Comparison of ENCODE assay signal across 15 cellular contexts in the genomic region with DNA sequence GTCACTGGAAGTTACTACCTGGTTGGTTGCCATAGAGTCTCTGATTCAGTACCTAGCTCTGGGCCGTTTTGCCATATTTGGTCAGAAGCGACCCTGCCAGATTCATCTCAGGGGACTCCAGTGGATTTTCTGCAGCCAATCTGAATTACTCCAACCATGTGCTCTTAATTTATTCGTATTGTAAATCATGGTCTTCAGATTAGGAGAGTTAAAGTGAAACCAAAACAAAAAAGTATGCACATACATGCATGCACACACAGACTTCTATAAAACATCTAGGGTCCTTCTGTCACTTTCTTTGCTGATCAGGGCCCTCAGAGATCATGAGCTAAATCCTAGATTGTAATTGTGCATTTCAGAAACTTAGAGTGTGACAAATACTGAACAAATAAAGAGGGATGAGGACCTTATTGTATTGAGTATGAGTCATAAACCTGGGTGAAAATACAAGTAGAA.
DNase-seq lines count a peak whose midpoint lies in the region; ATAC-seq and TF ChIP-seq lines count a peak whose summit lies in the region.
"Had no signal": no experiment of that assay in that cellular context is flagged by ENCODE, and none has a peak within 500 bp of the region (broad histone marks: within the 10 kb centered on the region; RNA-seq: fewer than 3 reads in every experiment).

No MANE protein-coding gene starts in this region.

- H3K9me3 ChIP-seq in MM.1S (replicated peaks; ENCODE audit: insufficient read depth, low read length) = no peaks in the 10 kb centered on the region
- H3K9me3 ChIP-seq: colonic mucosa, lower lobe of right lung had no signal

- no peaks in the 10 kb centered on the region for H3K9me2 ChIP-seq in MM.1S (replicated peaks; ENCODE audit: insufficient read depth, low read length)

- no peak overlapping the region for H3K27ac ChIP-seq in MM.1S (ENCODE audit: low read length)
- H3K27ac ChIP-seq: colonic mucosa, lower lobe of right lung had no signal

- TF ChIP-seq CTCF in MM.1S (IDR thresholded peaks at IDR 0.05; ENCODE audit: low read length) (no peak), cardiac fibroblast (IDR thresholded peaks at IDR 0.05; ENCODE audit: low read depth, low read length) (no peak)

- H3K79me2 ChIP-seq in MM.1S (ENCODE audit: low read length) = no peaks in the 10 kb centered on the region

- H3K4me2 ChIP-seq in MM.1S (ENCODE audit: low read depth, low read length) = peak overlapping the region; percentile 70

- POLR2A ChIA-PET in activated naive CD8-positive, alpha-beta T cell treated with anti-CD3 and anti-CD28 coated beads, Interleukin-2, amount 10 ng/mL, durations not matched to agents 7 days and 5 days (lab: Charles Lee) = no interaction called here

- H3K4me3 ChIP-seq in MM.1S (ENCODE audit: low read length) = peak overlapping the region; percentile 51
- no peak overlapping the region for H3K4me3 ChIP-seq in cardiac fibroblast (replicated peaks in 1 of 2; ENCODE audit: low read depth in 2 of 2, low read length in 2 of 2)
- H3K4me3 ChIP-seq: colonic mucosa, lower lobe of right lung had no signal

- no peaks in the 10 kb centered on the region for H3K27me3 ChIP-seq in MM.1S (replicated peaks; ENCODE audit: insufficient read depth, low read length)
- H3K27me3 ChIP-seq: colonic mucosa had no signal

- H2AFZ ChIP-seq in MM.1S (ENCODE audit: low read length) = peak overlapping the region; percentile 72

- H3K4me3 Mint-ChIP-seq in activated naive CD8-positive, alpha-beta T cell treated with anti-CD3 and anti-CD28 coated beads, Interleukin-2, amount 10 ng/mL, durations not matched to agents 7 days and 5 days = peak overlapping the region; percentile 21
- H3K4me3 Mint-ChIP-seq in activated naive CD8-positive, alpha-beta T cell treated with anti-CD3 and anti-CD28 coated beads, Interleukin-2, amount 50 U/mL, for 24 hours = no peak overlapping the region
- H3K4me3 Mint-ChIP-seq: stimulated activated naive CD8-positive, alpha-beta T cell treated with anti-CD3 and anti-CD28 coated beads, Interleukin-15, amount 100 ng/mL, for 72 hours; T-helper 1 cell treated with Interleukin-12 subunit alpha and Interleukin-12 subunit beta and Interleukin-4 antibody, amounts not matched to agents 30 μg/mL and 1 μg/mL, for 36 hours had no signal

- no peak for ATAC-seq in activated naive CD8-positive, alpha-beta T cell treated with anti-CD3 and anti-CD28 coated beads, Interleukin-2, amount 10 ng/mL, durations not matched to agents 7 days and 5 days (ENCODE audit: low read depth)
- no peak for ATAC-seq in activated naive CD8-positive, alpha-beta T cell treated with anti-CD3 and anti-CD28 coated beads, Interleukin-2, amount 50 U/mL, for 24 hours
- ATAC-seq in GM21447 (IDR thresholded peaks at IDR 0.05; ENCODE audit: unreplicated experiment) = no peak
- ATAC-seq: lower lobe of right lung; stimulated activated naive CD8-positive, alpha-beta T cell treated with anti-CD3 and anti-CD28 coated beads, Interleukin-15, amount 100 ng/mL, for 72 hours had no signal

- H4K20me1 ChIP-seq in MM.1S (ENCODE audit: insufficient read depth, low read length) = no peaks in the 10 kb centered on the region

- no peaks in the 10 kb centered on the region for H3K36me3 ChIP-seq in MM.1S (replicated peaks; ENCODE audit: insufficient read depth, low read length)
- H3K36me3 ChIP-seq: colonic mucosa, lower lobe of right lung had no signal

- DNase-seq in activated naive CD8-positive, alpha-beta T cell treated with anti-CD3 and anti-CD28 coated beads, Interleukin-2, amount 10 ng/mL, durations not matched to agents 7 days and 5 days = no peak
- no peak for DNase-seq in activated naive CD8-positive, alpha-beta T cell treated with anti-CD3 and anti-CD28 coated beads, Interleukin-2, amount 50 U/mL, for 24 hours
- DNase-seq in MM.1S (peak; percentile 46), cardiac fibroblast (ENCODE audit: low read depth in 2 of 2) (peak; percentile 19 to 27), renal cortical epithelial cell (ENCODE audit: low read depth) (peak; percentile 63), nucleus accumbens (lab: John Stamatoyannopoulos, UW) (no peak), NCI-H748 treated with DMSO at 0.1 percent for 48 hours (lab: John Stamatoyannopoulos, UW) (no peak)
- DNase-seq: activated CD4-positive, CD25-positive, alpha-beta regulatory T cell treated with anti-CD3 and anti-CD28 coated beads, Interleukin-2, amount 50 U/mL, for 72 hours; activated T-cell treated with anti-CD3 and anti-CD28 coated beads for 4 hours; colonic mucosa; lower lobe of right lung; NCI-H1105 treated with DMSO at 0.1 percent for 48 hours; stimulated activated naive CD8-positive, alpha-beta T cell treated with anti-CD3 and anti-CD28 coated beads, Interleukin-15, amount 100 ng/mL, for 72 hours had no signal

- H3K27me3 Mint-ChIP-seq in activated naive CD8-positive, alpha-beta T cell treated with anti-CD3 and anti-CD28 coated beads, Interleukin-2, amount 10 ng/mL, durations not matched to agents 7 days and 5 days = peaks cover 3% of the 10 kb centered on the region
- H3K27me3 Mint-ChIP-seq in activated naive CD8-positive, alpha-beta T cell treated with anti-CD3 and anti-CD28 coated beads, Interleukin-2, amount 50 U/mL, for 24 hours = peaks cover 8% of the 10 kb centered on the region
- H3K27me3 Mint-ChIP-seq: stimulated activated naive CD8-positive, alpha-beta T cell treated with anti-CD3 and anti-CD28 coated beads, Interleukin-15, amount 100 ng/mL, for 72 hours had no signal

- H3K9ac ChIP-seq in MM.1S (ENCODE audit: low read length) = peak overlapping the region; percentile 27; the same call in 1 of the 2 replicates

- H3K4me1 Mint-ChIP-seq in activated naive CD8-positive, alpha-beta T cell treated with anti-CD3 and anti-CD28 coated beads, Interleukin-2, amount 10 ng/mL, durations not matched to agents 7 days and 5 days = no peaks in the 10 kb centered on the region
- no peaks in the 10 kb centered on the region for H3K4me1 Mint-ChIP-seq in activated naive CD8-positive, alpha-beta T cell treated with anti-CD3 and anti-CD28 coated beads, Interleukin-2, amount 50 U/mL, for 24 hours
- H3K4me1 Mint-ChIP-seq: stimulated activated naive CD8-positive, alpha-beta T cell treated with anti-CD3 and anti-CD28 coated beads, Interleukin-15, amount 100 ng/mL, for 72 hours had no signal

- H3F3A ChIP-seq in MM.1S (ENCODE audit: insufficient read depth, low read length) = no peaks in the 10 kb centered on the region

- no peaks in the 10 kb centered on the region for H3K4me1 ChIP-seq in MM.1S (ENCODE audit: low read length)
- H3K4me1 ChIP-seq: colonic mucosa, lower lobe of right lung had no signal

- no peaks in the 10 kb centered on the region for H3K36me3 Mint-ChIP-seq in activated naive CD8-positive, alpha-beta T cell treated with anti-CD3 and anti-CD28 coated beads, Interleukin-2, amount 10 ng/mL, durations not matched to agents 7 days and 5 days
- no peaks in the 10 kb centered on the region for H3K36me3 Mint-ChIP-seq in activated naive CD8-positive, alpha-beta T cell treated with anti-CD3 and anti-CD28 coated beads, Interleukin-2, amount 50 U/mL, for 24 hours (ENCODE audit: low read depth)

- H3K27ac Mint-ChIP-seq in activated naive CD8-positive, alpha-beta T cell treated with anti-CD3 and anti-CD28 coated beads, Interleukin-2, amount 10 ng/mL, durations not matched to agents 7 days and 5 days = no peak overlapping the region
- H3K27ac Mint-ChIP-seq in activated naive CD8-positive, alpha-beta T cell treated with anti-CD3 and anti-CD28 coated beads, Interleukin-2, amount 50 U/mL, for 24 hours = no peak overlapping the region
- H3K27ac Mint-ChIP-seq: stimulated activated naive CD8-positive, alpha-beta T cell treated with anti-CD3 and anti-CD28 coated beads, Interleukin-15, amount 100 ng/mL, for 72 hours; T-helper 1 cell treated with Interleukin-12 subunit alpha and Interleukin-12 subunit beta and Interleukin-4 antibody, amounts not matched to agents 30 μg/mL and 1 μg/mL, for 36 hours had no signal

- no peaks in the 10 kb centered on the region for H3K9me3 Mint-ChIP-seq in activated naive CD8-positive, alpha-beta T cell treated with anti-CD3 and anti-CD28 coated beads, Interleukin-2, amount 10 ng/mL, durations not matched to agents 7 days and 5 days
- no peaks in the 10 kb centered on the region for H3K9me3 Mint-ChIP-seq in activated naive CD8-positive, alpha-beta T cell treated with anti-CD3 and anti-CD28 coated beads, Interleukin-2, amount 50 U/mL, for 24 hours
- H3K9me3 Mint-ChIP-seq: T-helper 1 cell treated with Interleukin-12 subunit alpha and Interleukin-12 subunit beta and Interleukin-4 antibody, amounts not matched to agents 30 μg/mL and 1 μg/mL, for 36 hours had no signal

Comparison
In these comparisons a context has a peak if more than half of its experiments do, and no peak if none do; other contexts are left out.
1. DNase-seq: peak in MM.1S (single experiment), cardiac fibroblast (2 of 2) and renal cortical epithelial cell (single experiment); none in activated naive CD8-positive, alpha-beta T cell treated with anti-CD3 and anti-CD28 coated beads, Interleukin-2, amount 10 ng/mL, durations not matched to agents 7 days and 5 days (single experiment), activated naive CD8-positive, alpha-beta T cell treated with anti-CD3 and anti-CD28 coated beads, Interleukin-2, amount 50 U/mL, for 24 hours (single experiment), nucleus accumbens (0 of 56) and NCI-H748 treated with DMSO at 0.1 percent for 48 hours (single experiment).